ENCODE assay signal across 1 cellular context in the genomic region with DNA sequence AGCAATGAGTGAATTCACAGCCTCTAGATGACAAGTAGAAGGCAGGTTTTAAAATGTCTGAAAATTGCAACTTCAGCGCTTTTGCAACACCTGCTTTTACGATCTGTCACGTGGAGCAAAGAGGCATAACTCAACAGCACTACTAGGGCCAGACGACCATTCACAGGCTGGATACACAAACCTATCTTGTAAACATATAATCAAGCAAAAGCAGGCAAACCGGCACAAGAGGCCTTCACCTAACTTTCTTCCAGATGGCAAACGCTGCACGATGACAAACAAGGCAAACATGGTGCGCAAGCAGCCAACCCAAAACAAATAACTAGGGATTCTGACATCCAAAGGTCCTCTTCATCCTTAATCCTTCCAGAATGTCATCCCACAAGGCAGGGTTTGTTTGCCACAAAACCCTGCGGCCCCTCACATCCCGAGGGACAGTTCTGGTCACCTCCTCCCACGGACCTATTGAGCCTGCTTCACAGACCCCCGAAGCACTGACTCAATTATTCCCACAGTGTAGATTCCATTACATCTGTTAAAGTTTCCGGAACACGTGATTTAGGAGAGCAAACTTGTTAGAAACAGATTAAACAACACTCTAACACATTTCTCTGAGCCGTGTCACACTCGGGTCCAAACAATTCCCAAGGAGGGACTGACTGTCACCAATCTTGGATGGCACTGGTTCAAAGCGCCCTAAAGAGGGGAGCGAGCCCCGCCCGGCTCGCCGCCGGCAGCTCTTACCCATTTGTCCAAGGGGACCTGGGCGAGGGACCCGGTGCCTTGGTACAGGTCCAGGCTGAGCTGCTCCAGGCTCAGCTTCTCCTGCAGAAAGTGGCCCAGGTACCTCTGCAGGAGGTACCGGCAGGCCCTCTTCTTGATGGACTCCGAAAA.
TF ChIP-seq lines count a peak whose summit lies in the region.

No MANE protein-coding gene starts in this region.

TF ChIP-seq in K562, 482 proteins besides CTCF, POLR2A, EP300 and RAD21 (continued from another document):
- TF ChIP-seq, protein P1, sequence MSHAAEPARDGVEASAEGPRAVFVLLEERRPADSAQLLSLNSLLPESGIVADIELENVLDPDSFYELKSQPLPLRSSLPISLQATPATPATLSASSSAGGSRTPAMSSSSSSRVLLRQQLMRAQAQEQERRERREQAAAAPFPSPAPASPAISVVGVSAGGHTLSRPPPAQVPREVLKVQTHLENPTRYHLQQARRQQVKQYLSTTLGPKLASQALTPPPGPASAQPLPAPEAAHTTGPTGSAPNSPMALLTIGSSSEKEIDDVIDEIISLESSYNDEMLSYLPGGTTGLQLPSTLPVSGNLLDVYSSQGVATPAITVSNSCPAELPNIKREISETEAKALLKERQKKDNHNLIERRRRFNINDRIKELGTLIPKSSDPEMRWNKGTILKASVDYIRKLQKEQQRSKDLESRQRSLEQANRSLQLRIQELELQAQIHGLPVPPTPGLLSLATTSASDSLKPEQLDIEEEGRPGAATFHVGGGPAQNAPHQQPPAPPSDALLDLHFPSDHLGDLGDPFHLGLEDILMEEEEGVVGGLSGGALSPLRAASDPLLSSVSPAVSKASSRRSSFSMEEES (CRISPR knock-in tag; IDR thresholded peaks at IDR 0.05): 0 out of 2 replicates have a peak, but pooled peaks have one; percentile 4
- TF ChIP-seq ZNF253 (CRISPR knock-in tag; conservative IDR thresholded peaks at IDR 0.05): no peak
- TF ChIP-seq, protein P2, sequence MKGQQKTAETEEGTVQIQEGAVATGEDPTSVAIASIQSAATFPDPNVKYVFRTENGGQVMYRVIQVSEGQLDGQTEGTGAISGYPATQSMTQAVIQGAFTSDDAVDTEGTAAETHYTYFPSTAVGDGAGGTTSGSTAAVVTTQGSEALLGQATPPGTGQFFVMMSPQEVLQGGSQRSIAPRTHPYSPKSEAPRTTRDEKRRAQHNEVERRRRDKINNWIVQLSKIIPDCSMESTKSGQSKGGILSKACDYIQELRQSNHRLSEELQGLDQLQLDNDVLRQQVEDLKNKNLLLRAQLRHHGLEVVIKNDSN (CRISPR knock-in tag; IDR thresholded peaks at IDR 0.05): peak; percentile 96
- no peak for TF ChIP-seq MECOM (CRISPR knock-in tag; IDR thresholded peaks at IDR 0.05)
- TF ChIP-seq, protein P3, sequence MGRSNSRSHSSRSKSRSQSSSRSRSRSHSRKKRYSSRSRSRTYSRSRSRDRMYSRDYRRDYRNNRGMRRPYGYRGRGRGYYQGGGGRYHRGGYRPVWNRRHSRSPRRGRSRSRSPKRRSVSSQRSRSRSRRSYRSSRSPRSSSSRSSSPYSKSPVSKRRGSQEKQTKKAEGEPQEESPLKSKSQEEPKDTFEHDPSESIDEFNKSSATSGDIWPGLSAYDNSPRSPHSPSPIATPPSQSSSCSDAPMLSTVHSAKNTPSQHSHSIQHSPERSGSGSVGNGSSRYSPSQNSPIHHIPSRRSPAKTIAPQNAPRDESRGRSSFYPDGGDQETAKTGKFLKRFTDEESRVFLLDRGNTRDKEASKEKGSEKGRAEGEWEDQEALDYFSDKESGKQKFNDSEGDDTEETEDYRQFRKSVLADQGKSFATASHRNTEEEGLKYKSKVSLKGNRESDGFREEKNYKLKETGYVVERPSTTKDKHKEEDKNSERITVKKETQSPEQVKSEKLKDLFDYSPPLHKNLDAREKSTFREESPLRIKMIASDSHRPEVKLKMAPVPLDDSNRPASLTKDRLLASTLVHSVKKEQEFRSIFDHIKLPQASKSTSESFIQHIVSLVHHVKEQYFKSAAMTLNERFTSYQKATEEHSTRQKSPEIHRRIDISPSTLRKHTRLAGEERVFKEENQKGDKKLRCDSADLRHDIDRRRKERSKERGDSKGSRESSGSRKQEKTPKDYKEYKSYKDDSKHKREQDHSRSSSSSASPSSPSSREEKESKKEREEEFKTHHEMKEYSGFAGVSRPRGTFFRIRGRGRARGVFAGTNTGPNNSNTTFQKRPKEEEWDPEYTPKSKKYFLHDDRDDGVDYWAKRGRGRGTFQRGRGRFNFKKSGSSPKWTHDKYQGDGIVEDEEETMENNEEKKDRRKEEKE (IDR thresholded peaks at IDR 0.05; ENCODE audit: borderline replicate concordance in 1 of 2, control insufficient read depth in 1 of 2, low read depth in 2 of 2, low read length in 1 of 2): no peak
- no peak for TF ChIP-seq SMARCA4 (IDR thresholded peaks at IDR 0.05)
- TF ChIP-seq TCFL5 (CRISPR knock-in tag; conservative IDR thresholded peaks at IDR 0.05): no peak
- TF ChIP-seq POLR3A (IDR thresholded peaks at IDR 0.05; ENCODE audit: borderline replicate concordance, extremely low read depth, insufficient read depth, insufficient read length): no peak
- no peak for TF ChIP-seq RBM25 (IDR thresholded peaks at IDR 0.05; ENCODE audit: low read depth, low read length, severe bottlenecking)
- TF ChIP-seq, protein P4, sequence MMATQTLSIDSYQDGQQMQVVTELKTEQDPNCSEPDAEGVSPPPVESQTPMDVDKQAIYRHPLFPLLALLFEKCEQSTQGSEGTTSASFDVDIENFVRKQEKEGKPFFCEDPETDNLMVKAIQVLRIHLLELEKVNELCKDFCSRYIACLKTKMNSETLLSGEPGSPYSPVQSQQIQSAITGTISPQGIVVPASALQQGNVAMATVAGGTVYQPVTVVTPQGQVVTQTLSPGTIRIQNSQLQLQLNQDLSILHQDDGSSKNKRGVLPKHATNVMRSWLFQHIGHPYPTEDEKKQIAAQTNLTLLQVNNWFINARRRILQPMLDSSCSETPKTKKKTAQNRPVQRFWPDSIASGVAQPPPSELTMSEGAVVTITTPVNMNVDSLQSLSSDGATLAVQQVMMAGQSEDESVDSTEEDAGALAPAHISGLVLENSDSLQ (IDR thresholded peaks at IDR 0.05): peak; percentile 46; the same call in 1 of the 2 replicates
- no peak for TF ChIP-seq PTTG1 (tag; IDR thresholded peaks at IDR 0.05; ENCODE audit: low read depth)
- TF ChIP-seq, protein P5, sequence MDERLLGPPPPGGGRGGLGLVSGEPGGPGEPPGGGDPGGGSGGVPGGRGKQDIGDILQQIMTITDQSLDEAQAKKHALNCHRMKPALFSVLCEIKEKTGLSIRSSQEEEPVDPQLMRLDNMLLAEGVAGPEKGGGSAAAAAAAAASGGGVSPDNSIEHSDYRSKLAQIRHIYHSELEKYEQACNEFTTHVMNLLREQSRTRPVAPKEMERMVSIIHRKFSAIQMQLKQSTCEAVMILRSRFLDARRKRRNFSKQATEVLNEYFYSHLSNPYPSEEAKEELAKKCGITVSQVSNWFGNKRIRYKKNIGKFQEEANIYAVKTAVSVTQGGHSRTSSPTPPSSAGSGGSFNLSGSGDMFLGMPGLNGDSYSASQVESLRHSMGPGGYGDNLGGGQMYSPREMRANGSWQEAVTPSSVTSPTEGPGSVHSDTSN (CRISPR knock-in tag; IDR thresholded peaks at IDR 0.05; ENCODE audit: low read depth): no peak
- TF ChIP-seq, protein P5 (tag; conservative IDR thresholded peaks at IDR 0.05; ENCODE audit: low read depth): peak; percentile 28; the same call in 1 of the 2 replicates
- TF ChIP-seq NFE2L1 (tag; IDR thresholded peaks at IDR 0.05; ENCODE audit: borderline replicate concordance, low read depth): no peak
- no peak for TF ChIP-seq HNRNPH1 (optimal IDR thresholded peaks at IDR 0.05; ENCODE audit: low read depth, low read length)
- no peak for TF ChIP-seq MTA1 (IDR thresholded peaks at IDR 0.05; ENCODE audit: borderline replicate concordance)
- TF ChIP-seq ZNF354B (CRISPR knock-in tag; IDR thresholded peaks at IDR 0.05): no peak
- peak; percentile 100 for TF ChIP-seq ZNF316 (IDR thresholded peaks at IDR 0.05)
- peak in 1 of 3 experiments; percentile 23 for TF ChIP-seq YY1 (IDR thresholded peaks at IDR 0.05; ENCODE audit: borderline replicate concordance in 1 of 3, control insufficient read depth in 1 of 3, extremely low read depth in 1 of 3, insufficient read depth in 3 of 3, insufficient read length in 1 of 3, insufficient replicate concordance in 2 of 3, low read depth in 1 of 3, low read length in 2 of 3)
- TF ChIP-seq ZBTB8A (IDR thresholded peaks at IDR 0.05; ENCODE audit: partially characterized antibody): no peak
- TF ChIP-seq, protein P6, sequence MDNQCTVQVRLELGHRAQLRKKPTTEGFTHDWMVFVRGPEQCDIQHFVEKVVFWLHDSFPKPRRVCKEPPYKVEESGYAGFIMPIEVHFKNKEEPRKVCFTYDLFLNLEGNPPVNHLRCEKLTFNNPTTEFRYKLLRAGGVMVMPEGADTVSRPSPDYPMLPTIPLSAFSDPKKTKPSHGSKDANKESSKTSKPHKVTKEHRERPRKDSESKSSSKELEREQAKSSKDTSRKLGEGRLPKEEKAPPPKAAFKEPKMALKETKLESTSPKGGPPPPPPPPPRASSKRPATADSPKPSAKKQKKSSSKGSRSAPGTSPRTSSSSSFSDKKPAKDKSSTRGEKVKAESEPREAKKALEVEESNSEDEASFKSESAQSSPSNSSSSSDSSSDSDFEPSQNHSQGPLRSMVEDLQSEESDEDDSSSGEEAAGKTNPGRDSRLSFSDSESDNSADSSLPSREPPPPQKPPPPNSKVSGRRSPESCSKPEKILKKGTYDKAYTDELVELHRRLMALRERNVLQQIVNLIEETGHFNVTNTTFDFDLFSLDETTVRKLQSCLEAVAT (IDR thresholded peaks at IDR 0.05): no peak
- no peak for TF ChIP-seq SMARCB1 (IDR thresholded peaks at IDR 0.05; ENCODE audit: insufficient read length, low read depth)
- TF ChIP-seq SIN3A (IDR thresholded peaks at IDR 0.05; ENCODE audit: borderline replicate concordance in 2 of 2, control insufficient read depth in 1 of 2, low read depth in 2 of 2, low read length in 2 of 2): peak; percentile 20 to 88; a peak in 2 of 4 replicates
- peak; percentile 0 for TF ChIP-seq HNRNPLL (IDR thresholded peaks at IDR 0.05; ENCODE audit: low read depth, low read length, poor library complexity, severe bottlenecking)
- TF ChIP-seq, protein P7, sequence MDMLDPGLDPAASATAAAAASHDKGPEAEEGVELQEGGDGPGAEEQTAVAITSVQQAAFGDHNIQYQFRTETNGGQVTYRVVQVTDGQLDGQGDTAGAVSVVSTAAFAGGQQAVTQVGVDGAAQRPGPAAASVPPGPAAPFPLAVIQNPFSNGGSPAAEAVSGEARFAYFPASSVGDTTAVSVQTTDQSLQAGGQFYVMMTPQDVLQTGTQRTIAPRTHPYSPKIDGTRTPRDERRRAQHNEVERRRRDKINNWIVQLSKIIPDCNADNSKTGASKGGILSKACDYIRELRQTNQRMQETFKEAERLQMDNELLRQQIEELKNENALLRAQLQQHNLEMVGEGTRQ (CRISPR knock-in tag; IDR thresholded peaks at IDR 0.05): peak; percentile 92
- TF ChIP-seq HCFC1 (IDR thresholded peaks at IDR 0.05; ENCODE audit: low read depth, low read length): no peak
- TF ChIP-seq, protein P8, sequence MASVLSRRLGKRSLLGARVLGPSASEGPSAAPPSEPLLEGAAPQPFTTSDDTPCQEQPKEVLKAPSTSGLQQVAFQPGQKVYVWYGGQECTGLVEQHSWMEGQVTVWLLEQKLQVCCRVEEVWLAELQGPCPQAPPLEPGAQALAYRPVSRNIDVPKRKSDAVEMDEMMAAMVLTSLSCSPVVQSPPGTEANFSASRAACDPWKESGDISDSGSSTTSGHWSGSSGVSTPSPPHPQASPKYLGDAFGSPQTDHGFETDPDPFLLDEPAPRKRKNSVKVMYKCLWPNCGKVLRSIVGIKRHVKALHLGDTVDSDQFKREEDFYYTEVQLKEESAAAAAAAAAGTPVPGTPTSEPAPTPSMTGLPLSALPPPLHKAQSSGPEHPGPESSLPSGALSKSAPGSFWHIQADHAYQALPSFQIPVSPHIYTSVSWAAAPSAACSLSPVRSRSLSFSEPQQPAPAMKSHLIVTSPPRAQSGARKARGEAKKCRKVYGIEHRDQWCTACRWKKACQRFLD (CRISPR knock-in tag; IDR thresholded peaks at IDR 0.05): no peak
- no peak for TF ChIP-seq KLF16 (IDR thresholded peaks at IDR 0.05)
- TF ChIP-seq ZNF347 (CRISPR knock-in tag; IDR thresholded peaks at IDR 0.05; ENCODE audit: low read depth): no peak
- no peak for TF ChIP-seq NCOA4 (IDR thresholded peaks at IDR 0.05; ENCODE audit: partially characterized antibody)
- TF ChIP-seq SIRT6 (IDR thresholded peaks at IDR 0.05; ENCODE audit: low read depth, low read length): no peak
- no peak for TF ChIP-seq NFIC (IDR thresholded peaks at IDR 0.05)
- no peak for TF ChIP-seq POU5F1 (IDR thresholded peaks at IDR 0.05; ENCODE audit: borderline replicate concordance, low read depth, low read length, partially characterized antibody)
- TF ChIP-seq NFRKB (IDR thresholded peaks at IDR 0.05; ENCODE audit: low read depth): no peak
- TF ChIP-seq POLR2AphosphoS2 (IDR thresholded peaks at IDR 0.05; ENCODE audit: low read length): no peak
- TF ChIP-seq, protein P9, sequence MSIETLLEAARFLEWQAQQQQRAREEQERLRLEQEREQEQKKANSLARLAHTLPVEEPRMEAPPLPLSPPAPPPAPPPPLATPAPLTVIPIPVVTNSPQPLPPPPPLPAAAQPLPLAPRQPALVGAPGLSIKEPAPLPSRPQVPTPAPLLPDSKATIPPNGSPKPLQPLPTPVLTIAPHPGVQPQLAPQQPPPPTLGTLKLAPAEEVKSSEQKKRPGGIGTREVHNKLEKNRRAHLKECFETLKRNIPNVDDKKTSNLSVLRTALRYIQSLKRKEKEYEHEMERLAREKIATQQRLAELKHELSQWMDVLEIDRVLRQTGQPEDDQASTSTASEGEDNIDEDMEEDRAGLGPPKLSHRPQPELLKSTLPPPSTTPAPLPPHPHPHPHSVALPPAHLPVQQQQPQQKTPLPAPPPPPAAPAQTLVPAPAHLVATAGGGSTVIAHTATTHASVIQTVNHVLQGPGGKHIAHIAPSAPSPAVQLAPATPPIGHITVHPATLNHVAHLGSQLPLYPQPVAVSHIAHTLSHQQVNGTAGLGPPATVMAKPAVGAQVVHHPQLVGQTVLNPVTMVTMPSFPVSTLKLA (conservative IDR thresholded peaks at IDR 0.05): peak; percentile 84 to 92
- TF ChIP-seq RAD51 (IDR thresholded peaks at IDR 0.05; ENCODE audit: borderline replicate concordance, low read depth): peak; percentile 81
- TF ChIP-seq ZFX (CRISPR knock-in tag; IDR thresholded peaks at IDR 0.05): no peak
- peak; percentile 62 for TF ChIP-seq MEIS2 (IDR thresholded peaks at IDR 0.05; ENCODE audit: partially characterized antibody)
